ENCODE assay signal across 8 cellular contexts in genomic region chr2:169365093-169365483, GRCh38. TPM values are rescaled to one million over a fixed set of nuclear protein-coding genes. Genes with fewer than 3 reads are reported as not detected.
DNase-seq lines count a peak whose midpoint lies in the region; ATAC-seq and TF ChIP-seq lines count a peak whose summit lies in the region.

No MANE protein-coding gene starts in this region.

- H3K27ac Mint-ChIP-seq in activated CD4-positive, alpha-beta T cell treated with anti-CD3 and anti-CD28 coated beads, Interleukin-2, amount 10 ng/mL, durations not matched to agents 7 days and 5 days = peak overlapping the region; percentile 66

- 13% methylated on average over 1 of the region's 1 CpG for WGBS in liver

- H3K4me3 Mint-ChIP-seq in activated CD4-positive, alpha-beta T cell treated with anti-CD3 and anti-CD28 coated beads, Interleukin-2, amount 10 ng/mL, durations not matched to agents 7 days and 5 days = peak overlapping the region; percentile 82

- peak overlapping the region; percentile 20 to 39 for H3K9ac ChIP-seq in liver (ENCODE audit: low read depth in 1 of 2, low read length in 2 of 2)

- no peaks in the 10 kb centered on the region for H3K27me3 ChIP-seq in liver (ENCODE audit: control insufficient read depth in 4 of 4, insufficient read depth in 4 of 4, low read length in 3 of 4)

- CTCF ChIA-PET in activated CD4-positive, alpha-beta T cell treated with anti-CD3 and anti-CD28 coated beads, Interleukin-2, amount 10 ng/mL, durations not matched to agents 7 days and 5 days (lab: Charles Lee) = interaction anchor here (0.6 kb wide), 1 partner anchor 214 kb away, joined by 3 read pairs; no protein-coding TSS in a partner anchor

- TF ChIP-seq RAD21 in liver (IDR thresholded peaks at IDR 0.05) = no peak

- DNase-seq in activated CD4-positive, alpha-beta T cell treated with anti-CD3 and anti-CD28 coated beads, Interleukin-2, amount 10 ng/mL, durations not matched to agents 7 days and 5 days = peak; percentile 24
- DNase-seq in activated CD4-positive, alpha-beta T cell treated with anti-CD3 and anti-CD28 coated beads, Interleukin-2, amount 50 U/mL, for 4 hours = no peak
- DNase-seq in NCI-H82 (lab: John Stamatoyannopoulos, UW) = no peak
- no peak for DNase-seq in putamen (ENCODE audit: low spot score)

- H3K27me3 Mint-ChIP-seq in activated CD4-positive, alpha-beta T cell treated with anti-CD3 and anti-CD28 coated beads, Interleukin-2, amount 10 ng/mL, durations not matched to agents 7 days and 5 days = peaks cover 55% of the 10 kb centered on the region

- H3K4me1 Mint-ChIP-seq in activated CD4-positive, alpha-beta T cell treated with anti-CD3 and anti-CD28 coated beads, Interleukin-2, amount 10 ng/mL, durations not matched to agents 7 days and 5 days = peaks cover 40% of the 10 kb centered on the region

- H3K9me3 ChIP-seq in liver (ENCODE audit: control insufficient read depth in 4 of 4, low read length in 3 of 4) = no peaks in the 10 kb centered on the region

- no peaks in the 10 kb centered on the region for H3K36me3 Mint-ChIP-seq in activated CD4-positive, alpha-beta T cell treated with anti-CD3 and anti-CD28 coated beads, Interleukin-2, amount 10 ng/mL, durations not matched to agents 7 days and 5 days (ENCODE audit: low read depth)

- TF ChIP-seq CTCF in VCaP (conservative IDR thresholded peaks at IDR 0.05) (no peak), liver (IDR thresholded peaks at IDR 0.05; ENCODE audit: low read depth, low read length, missing input control) (no peak)

- H3K4me1 ChIP-seq in liver (ENCODE audit: control insufficient read depth in 4 of 4, insufficient read depth in 4 of 4, low read length in 3 of 4) = peaks cover 4 to 40% (median 27%) of the 10 kb centered on the region in 4 donors

- POLR2A ChIA-PET in activated CD4-positive, alpha-beta T cell treated with anti-CD3 and anti-CD28 coated beads, Interleukin-2, amount 10 ng/mL, durations not matched to agents 7 days and 5 days (lab: Charles Lee) = no interaction called here

- H3K27ac ChIP-seq in VCaP (peak overlapping the region; percentile 40; the same call in 1 of the 2 replicates), liver (ENCODE audit: low read depth in 1 of 2, low read length in 2 of 2) (peak overlapping the region; percentile 62 to 70)

- peaks cover 10% of the 10 kb centered on the region for H3K9me3 Mint-ChIP-seq in activated CD4-positive, alpha-beta T cell treated with anti-CD3 and anti-CD28 coated beads, Interleukin-2, amount 10 ng/mL, durations not matched to agents 7 days and 5 days

- H3K36me3 ChIP-seq in liver (ENCODE audit: control insufficient read depth in 4 of 4, insufficient read depth in 3 of 4, low read depth in 1 of 4, low read length in 3 of 4) = no peaks in the 10 kb centered on the region

- ATAC-seq in HG02973 (IDR thresholded peaks at IDR 0.05; ENCODE audit: unreplicated experiment) (peak; percentile 67), HG03039 (IDR thresholded peaks at IDR 0.05; ENCODE audit: unreplicated experiment) (no peak)

- H3K4me3 ChIP-seq in liver (ENCODE audit: low read depth in 1 of 3, low read length in 3 of 3) = peak overlapping the region; percentile 72 to 96 (median 95)

TF ChIP-seq in liver, 16 proteins besides CTCF, POLR2A, EP300 and RAD21:
- TF ChIP-seq NR2F2 (IDR thresholded peaks at IDR 0.05) = no peak
- no peak for TF ChIP-seq REST (IDR thresholded peaks at IDR 0.05)
- TF ChIP-seq RXRA (IDR thresholded peaks at IDR 0.05) = no peak
- no peak for TF ChIP-seq FOXA1 (IDR thresholded peaks at IDR 0.05)
- TF ChIP-seq HNF4G (IDR thresholded peaks at IDR 0.05) = no peak
- TF ChIP-seq YY1 (IDR thresholded peaks at IDR 0.05) = no peak
- no peak for TF ChIP-seq GABPA (IDR thresholded peaks at IDR 0.05 in 1 of 2, conservative IDR thresholded peaks at IDR 0.05 in 1 of 2)
- TF ChIP-seq MAX (IDR thresholded peaks at IDR 0.05) = no peak
- TF ChIP-seq HNF4A (conservative IDR thresholded peaks at IDR 0.05) = no peak

RNA-seq across cellular contexts. Expression of gene LRP2, which starts 2.8 kb away (rescaled TPM):
- under 1 TPM; 0.02 to 0.15 TPM for total RNA-seq in activated CD4-positive, alpha-beta T cell treated with anti-CD3 and anti-CD28 coated beads, Interleukin-2, amount 10 ng/mL, durations not matched to agents 7 days and 5 days
- total RNA-seq in liver = 1 to 10 TPM in 1 of 2 donors, under 1 TPM in 1; 0.19 to 5.7 TPM
- polyA plus RNA-seq in liver = under 1 TPM; 0.33 to 0.47 TPM
